ENCODE assay signal across 8 cellular contexts in the genomic region with DNA sequence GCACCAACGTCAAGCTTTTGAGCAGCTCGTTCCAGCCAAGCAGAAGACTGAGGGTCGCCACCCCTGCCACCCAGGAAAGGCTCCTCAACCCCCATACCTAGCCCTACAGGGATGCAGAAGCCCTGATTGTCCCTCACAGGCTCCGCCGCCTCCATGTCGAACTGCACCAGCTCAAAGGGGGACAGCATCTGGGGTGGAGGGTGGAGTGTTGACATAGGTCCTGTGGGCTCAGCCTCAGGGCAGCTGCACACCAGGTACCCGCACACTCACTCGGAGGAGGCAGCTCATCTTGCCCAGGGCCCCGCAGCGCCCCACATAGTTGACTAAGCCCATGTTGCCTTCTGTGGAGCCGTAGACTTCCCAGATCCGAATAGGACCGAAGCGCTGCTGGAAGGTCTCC. TPM values are rescaled to one million over a fixed set of nuclear protein-coding genes. Genes with fewer than 3 reads are reported as not detected.
A peak's percentile ranks its signal among the peaks of the same experiment; 100 is the strongest.
DNase-seq lines count a peak whose midpoint lies in the region; ATAC-seq and TF ChIP-seq lines count a peak whose summit lies in the region.
"Had no signal": no experiment of that assay in that cellular context is flagged by ENCODE, and none has a peak within 500 bp of the region (broad histone marks: within the 10 kb centered on the region; RNA-seq: fewer than 3 reads in every experiment).

No MANE protein-coding gene starts in this region.

- H3K9ac ChIP-seq in skeletal muscle tissue (ENCODE audit: low read depth in 1 of 3, low read length in 3 of 3), result peak overlapping the region in 1 of 3 donors; percentile 84

- no peaks in the 10 kb centered on the region for H3K27me3 Mint-ChIP-seq in activated T-cell treated with anti-CD3 and anti-CD28 coated beads, Interleukin-2, amount 50 U/mL, for 24 hours

- H3K27ac Mint-ChIP-seq in activated T-cell treated with anti-CD3 and anti-CD28 coated beads, Interleukin-2, amount 50 U/mL, for 24 hours, result peak overlapping the region; percentile 57

- peaks cover 30% of the 10 kb centered on the region for H3K4me1 Mint-ChIP-seq in activated T-cell treated with anti-CD3 and anti-CD28 coated beads, Interleukin-2, amount 50 U/mL, for 24 hours (ENCODE audit: low read depth)

- H3K9me3 Mint-ChIP-seq in activated T-cell treated with anti-CD3 and anti-CD28 coated beads, Interleukin-2, amount 50 U/mL, for 24 hours, result peaks cover 6% of the 10 kb centered on the region

- H3K4me1 ChIP-seq in skeletal muscle tissue (ENCODE audit: control insufficient read depth in 3 of 3, insufficient read depth in 3 of 3, low read length in 3 of 3), result peaks cover 21 to 27% (median 23%) of the 10 kb centered on the region in 3 donors

- peak overlapping the region; percentile 75 for H3K4me3 ChIP-seq in epithelial cell of esophagus (ENCODE audit: low read length)
- peak overlapping the region; percentile 80 to 93 (median 92) for H3K4me3 ChIP-seq in skeletal muscle tissue (ENCODE audit: low read length in 3 of 3)

- H3K27me3 ChIP-seq in skeletal muscle tissue (ENCODE audit: control insufficient read depth in 3 of 3, insufficient read depth in 3 of 3, low read length in 3 of 3), result no peaks in the 10 kb centered on the region

- no peak overlapping the region for H3K27ac ChIP-seq in skeletal muscle tissue (ENCODE audit: low read depth, low read length)

- no peak for ATAC-seq in GM21529 (IDR thresholded peaks at IDR 0.05; ENCODE audit: unreplicated experiment)

- peaks cover 15% of the 10 kb centered on the region for H3K36me3 Mint-ChIP-seq in activated T-cell treated with anti-CD3 and anti-CD28 coated beads, Interleukin-2, amount 50 U/mL, for 24 hours (ENCODE audit: low read depth)

- H3K4me3 Mint-ChIP-seq in activated T-cell treated with anti-CD3 and anti-CD28 coated beads, Interleukin-2, amount 50 U/mL, for 24 hours, result peak overlapping the region; percentile 89

- H3K36me3 ChIP-seq in skeletal muscle tissue (ENCODE audit: control insufficient read depth in 3 of 3, insufficient read depth in 3 of 3, low read length in 3 of 3), result no peaks in the 10 kb centered on the region

- no peak for TF ChIP-seq CTCF in epithelial cell of esophagus (IDR thresholded peaks at IDR 0.05; ENCODE audit: insufficient read depth, low read depth, low read length, missing control alignments)

- no peak for DNase-seq in activated T-cell treated with anti-CD3 and anti-CD28 coated beads, Interleukin-2, amount 50 U/mL, for 24 hours
- DNase-seq in activated T-cell treated with anti-CD3 and anti-CD28 coated beads for 4 hours, result no peak
- no peak for DNase-seq in epithelial cell of esophagus (ENCODE audit: low read depth)
- no peak for DNase-seq in NCI-H1417 treated with DMSO at 0.1 percent for 48 hours (lab: John Stamatoyannopoulos, UW)
- DNase-seq: activated CD4-positive, alpha-beta T cell treated with anti-CD3 and anti-CD28 coated beads, Interleukin-2, amount 50 U/mL, for 1 hour; NCI-H524 treated with DMSO at 0.1 percent for 48 hours had no signal

- no peaks in the 10 kb centered on the region for H3K9me3 ChIP-seq in skeletal muscle tissue (ENCODE audit: control insufficient read depth in 3 of 3, low read length in 3 of 3)

RNA-seq across cellular contexts. Expression of gene SLC27A5, which starts 11.6 kb away (rescaled TPM):
- total RNA-seq in skeletal muscle tissue, result 3.1 TPM

RNA-seq across cellular contexts. Expression of gene ZBTB45, which starts 19.4 kb away (rescaled TPM):
- total RNA-seq in skeletal muscle tissue, result 3.7 TPM

RNA-seq across cellular contexts. Expression of gene ZNF446, which starts 24.1 kb away (rescaled TPM):
- total RNA-seq in skeletal muscle tissue, result 3.1 TPM

RNA-seq across cellular contexts. Expression of gene ZNF324, which starts 33.4 kb away (rescaled TPM):
- total RNA-seq in skeletal muscle tissue, result 9.9 TPM

RNA-seq across cellular contexts. Expression of gene TRIM28, which starts 43.6 kb away (rescaled TPM):
- total RNA-seq in skeletal muscle tissue, result 277 TPM
